ENCODE assay signal across 13 cellular contexts in genomic region chr18:80881-81280, GRCh38. TPM values are rescaled to one million over a fixed set of nuclear protein-coding genes. Genes with fewer than 3 reads are reported as not detected.
DNase-seq lines count a peak whose midpoint lies in the region; ATAC-seq, FAIRE-seq and TF ChIP-seq lines count a peak whose summit lies in the region.
"Not testable (repeated sequence)": the region's sequence is repeated elsewhere in the genome, so short reads cannot be mapped to it uniquely, and the experiment has no call there.
"Had no signal": no experiment of that assay in that cellular context is flagged by ENCODE, and none has a peak within 500 bp of the region (broad histone marks: within the 10 kb centered on the region; RNA-seq: fewer than 3 reads in every experiment).

No MANE protein-coding gene starts in this region.

- not testable (repeated sequence) for H3K27me3 Mint-ChIP-seq in activated naive CD8-positive, alpha-beta T cell treated with anti-CD3 and anti-CD28 coated beads, Interleukin-2, amount 10 ng/mL, durations not matched to agents 7 days and 5 days; progenitor cell of endocrine pancreas
- H3K27me3 Mint-ChIP-seq in endothelial cell (ENCODE audit: unreplicated experiment) = peaks cover 13% of the 10 kb centered on the region

- intact Hi-C loops in HepG2 (cut with micrococcal nuclease; ENCODE audit: unreplicated experiment) = not testable (repeated sequence)

- not testable (repeated sequence) for H3K9ac ChIP-seq in BLaER1; HepG2 (ENCODE audit: insufficient read depth, low read depth, low read length)

- not testable (repeated sequence) for H3K4me1 Mint-ChIP-seq in activated naive CD8-positive, alpha-beta T cell treated with anti-CD3 and anti-CD28 coated beads, Interleukin-2, amount 10 ng/mL, durations not matched to agents 7 days and 5 days; endothelial cell (ENCODE audit: unreplicated experiment); progenitor cell of endocrine pancreas (ENCODE audit: low read depth)

- H4K20me1 ChIP-seq in BLaER1; HepG2 (ENCODE audit: insufficient read depth, low read length): not testable (repeated sequence)

- CTCF ChIA-PET in HepG2 (lab: Yijun Ruan, JAX; ENCODE audit: low intra/inter-chr PET ratio, low total read pairs) = not testable (repeated sequence)

- H3K9me3 ChIP-seq in BLaER1; HepG2 (ENCODE audit: low read length): not testable (repeated sequence)

- H3K27me3 ChIP-seq in BLaER1; bronchial epithelial cell (ENCODE audit: control insufficient read depth, insufficient read depth, low read length); HepG2 (ENCODE audit: control insufficient read depth in 1 of 2, insufficient read depth in 2 of 2, low read length in 2 of 2): not testable (repeated sequence)

- not testable (repeated sequence) for H3K4me1 ChIP-seq in BLaER1
- H3K4me1 ChIP-seq in HepG2 (ENCODE audit: insufficient read depth, low read length) = peaks cover 26% of the 10 kb centered on the region

- H3K27ac Mint-ChIP-seq in activated naive CD8-positive, alpha-beta T cell treated with anti-CD3 and anti-CD28 coated beads, Interleukin-2, amount 10 ng/mL, durations not matched to agents 7 days and 5 days = peak overlapping the region; percentile 15
- peak overlapping the region; percentile 44 for H3K27ac Mint-ChIP-seq in endothelial cell (ENCODE audit: unreplicated experiment)
- H3K27ac Mint-ChIP-seq in progenitor cell of endocrine pancreas = peak overlapping the region; percentile 31

- not testable (repeated sequence) for BruUV-seq in HepG2 (replicated peaks; lab: Mats Ljungman, UMichigan)

- H3K4me3 ChIP-seq in BLaER1; bronchial epithelial cell (ENCODE audit: low read depth, low read length); HepG2 (replicated peaks in 1 of 3; ENCODE audit: insufficient read depth in 1 of 3, low read depth in 2 of 3, low read length in 3 of 3): not testable (repeated sequence)

- DNase-seq in GM12891 (ENCODE audit: insufficient read length, low spot score); HTR-8/SVneo (ENCODE audit: insufficient read length, low spot score); activated naive CD8-positive, alpha-beta T cell treated with anti-CD3 and anti-CD28 coated beads, Interleukin-2, amount 10 ng/mL, durations not matched to agents 7 days and 5 days; bronchial epithelial cell (ENCODE audit: low read depth); endothelial cell (ENCODE audit: low spot score); HepG2 (ENCODE audit: low spot score); progenitor cell of endocrine pancreas (ENCODE audit: low spot score, unreplicated experiment): not testable (repeated sequence)

- not testable (repeated sequence) for ATAC-seq in activated naive CD8-positive, alpha-beta T cell treated with anti-CD3 and anti-CD28 coated beads, Interleukin-2, amount 10 ng/mL, durations not matched to agents 7 days and 5 days (ENCODE audit: low read depth); HepG2

- not testable (repeated sequence) for TF ChIP-seq CTCF in bronchial epithelial cell (IDR thresholded peaks at IDR 0.05; ENCODE audit: insufficient read depth, low read length, severe bottlenecking); endothelial cell (IDR thresholded peaks at IDR 0.05; ENCODE audit: unreplicated experiment); HepG2 (CRISPR knock-in tag; IDR thresholded peaks at IDR 0.05); progenitor cell of endocrine pancreas (IDR thresholded peaks at IDR 0.05; ENCODE audit: unreplicated experiment)

- H3K9me3 Mint-ChIP-seq in activated naive CD8-positive, alpha-beta T cell treated with anti-CD3 and anti-CD28 coated beads, Interleukin-2, amount 10 ng/mL, durations not matched to agents 7 days and 5 days = not testable (repeated sequence)
- H3K9me3 Mint-ChIP-seq in endothelial cell (ENCODE audit: unreplicated experiment) = peaks cover 22% of the 10 kb centered on the region
- H3K9me3 Mint-ChIP-seq in progenitor cell of endocrine pancreas (ENCODE audit: low read depth) = peaks cover 23% of the 10 kb centered on the region

- not testable (repeated sequence) for H3K27ac ChIP-seq in BLaER1; HepG2 (ENCODE audit: extremely low read length, insufficient read depth, low read length)

- not testable (repeated sequence) for TF ChIP-seq EP300 in HepG2 (IDR thresholded peaks at IDR 0.05; ENCODE audit: low read depth in 2 of 2, low read length in 2 of 2); HepG2 (CRISPR knock-in tag; IDR thresholded peaks at IDR 0.05; ENCODE audit: borderline replicate concordance)

- POLR2A ChIA-PET in activated naive CD8-positive, alpha-beta T cell treated with anti-CD3 and anti-CD28 coated beads, Interleukin-2, amount 10 ng/mL, durations not matched to agents 7 days and 5 days (lab: Charles Lee); HepG2 (lab: Yijun Ruan, JAX): not testable (repeated sequence)

- not testable (repeated sequence) for TF ChIP-seq POLR2A in GM12891 (IDR thresholded peaks at IDR 0.05; ENCODE audit: low read depth, low read length); HepG2 (IDR thresholded peaks at IDR 0.05; ENCODE audit: insufficient read depth in 1 of 2, low read depth in 2 of 2, low read length in 2 of 2)

- H3K36me3 Mint-ChIP-seq in activated naive CD8-positive, alpha-beta T cell treated with anti-CD3 and anti-CD28 coated beads, Interleukin-2, amount 10 ng/mL, durations not matched to agents 7 days and 5 days; progenitor cell of endocrine pancreas (ENCODE audit: insufficient read depth): not testable (repeated sequence)
- peaks cover 18% of the 10 kb centered on the region for H3K36me3 Mint-ChIP-seq in endothelial cell (ENCODE audit: low read depth, unreplicated experiment)

- H3K4me3 Mint-ChIP-seq in activated naive CD8-positive, alpha-beta T cell treated with anti-CD3 and anti-CD28 coated beads, Interleukin-2, amount 10 ng/mL, durations not matched to agents 7 days and 5 days; progenitor cell of endocrine pancreas (ENCODE audit: low read depth): not testable (repeated sequence)
- peak overlapping the region; percentile 76 for H3K4me3 Mint-ChIP-seq in endothelial cell (ENCODE audit: unreplicated experiment)

- H2AFZ ChIP-seq in HepG2 (ENCODE audit: low read length) = not testable (repeated sequence)

- not testable (repeated sequence) for H3K79me2 ChIP-seq in HepG2 (ENCODE audit: insufficient read depth, low read length)

- H3K36me3 ChIP-seq in BLaER1; bronchial epithelial cell (ENCODE audit: control insufficient read depth, insufficient read depth, low read length); HepG2 (replicated peaks in 1 of 2; ENCODE audit: control insufficient read depth in 1 of 2, insufficient read depth in 2 of 2, low read length in 2 of 2): not testable (repeated sequence)

- FAIRE-seq in GM12891 (lab: Jason Lieb, UNC) = peak; percentile 85
- peak; percentile 93 for FAIRE-seq in HTR-8/SVneo (lab: Jason Lieb, UNC)
- peak; percentile 99 for FAIRE-seq in bronchial epithelial cell (lab: Jason Lieb, UNC)
- FAIRE-seq in HepG2 (lab: Jason Lieb, UNC) = peak; percentile 87

- 85% methylated on average over 1 of the region's 2 CpGs for WGBS in HepG2 (ENCODE audit: low lambda C conversion rate)

- not testable (repeated sequence) for TF ChIP-seq RAD21 in HepG2 (CRISPR knock-in tag; IDR thresholded peaks at IDR 0.05)

- 0 out of 2 replicates have a peak overlapping the region, but pooled peaks have one; percentile 14 for H3K4me2 ChIP-seq in BLaER1
- not testable (repeated sequence) for H3K4me2 ChIP-seq in HepG2 (ENCODE audit: low read depth, low read length)

- in situ Hi-C loops in HepG2 (cut with HindIII; ENCODE audit: extremely low pct_ligation_motif_present, low pct_unique_long_range_greater_than_20kb) = not testable (repeated sequence)

TF ChIP-seq in HepG2, 621 proteins besides CTCF, POLR2A, EP300 and RAD21 (continues in another document):
- peak; percentile 37; the same call in 1 of the 2 replicates for TF ChIP-seq FOXA1 (IDR thresholded peaks at IDR 0.05)
- not testable (repeated sequence) for TF ChIP-seq FOXA1 (CRISPR knock-in tag; IDR thresholded peaks at IDR 0.05)

RNA-seq across cellular contexts. Expression of gene TUBB8B, which starts 31.5 kb away (rescaled TPM):
- not detected for polyA plus RNA-seq in GM12891 (2012; ENCODE audit: low read depth, missing spikeins)
- total RNA-seq in activated naive CD8-positive, alpha-beta T cell treated with anti-CD3 and anti-CD28 coated beads, Interleukin-2, amount 10 ng/mL, durations not matched to agents 7 days and 5 days = not detected
- total RNA-seq in bronchial epithelial cell (not detected in 2 replicates), endothelial cell (ENCODE audit: unreplicated experiment) (1.4 TPM), HepG2 (2016; rRNA removed; fragmentation: Illumina TruSeq; extraction: Trizol) (0.71 and 0.98 TPM in 2 replicates), progenitor cell of endocrine pancreas (0.64 and 0.93 TPM in 2 replicates)
- 0.51 and 0.88 TPM in 2 replicates for total RNA-seq in HepG2 (2016; cell fraction: cytosol; rRNA removed; fragmentation: Illumina TruSeq; extraction: Trizol; ENCODE audit: low read depth)
- total RNA-seq in HepG2 (2016; cell fraction: insoluble cytoplasmic fraction; rRNA removed; fragmentation: Illumina TruSeq; extraction: Trizol) = 0.71 and 0.74 TPM in 2 replicates
- total RNA-seq in HepG2 (2016; cell fraction: membrane; rRNA removed; fragmentation: Illumina TruSeq; extraction: Trizol) = 1.3 and 1.4 TPM in 2 replicates
- not detected in 2 replicates for total RNA-seq in HepG2 (2016; cell fraction: nucleus; rRNA removed; fragmentation: Illumina TruSeq; extraction: Trizol)
- polyA plus RNA-seq in HepG2 (2011; rRNA removed) = 4.4 and 6.7 TPM in 2 replicates
- polyA plus RNA-seq in HepG2 (2011; cell fraction: cytosol; rRNA removed) = 2.2 and 6.5 TPM in 2 replicates
- 5.7 and 15.2 TPM in 2 replicates for polyA plus RNA-seq in HepG2 (2011; cell fraction: nucleus; rRNA removed)
- polyA plus RNA-seq in HepG2 (2012) = 0.51 and 2.7 TPM in 2 replicates
- polyA plus RNA-seq in HepG2 (2016; cell fraction: cytosol; fragmentation: Illumina TruSeq; extraction: Trizol; ENCODE audit: low read depth) = 0.77 and 1.1 TPM in 2 replicates
- 0.75 and 0.88 TPM in 2 replicates for polyA plus RNA-seq in HepG2 (2016; cell fraction: insoluble cytoplasmic fraction; fragmentation: Illumina TruSeq; extraction: Trizol; ENCODE audit: low read depth)
- polyA plus RNA-seq in HepG2 (2016; cell fraction: membrane; fragmentation: Illumina TruSeq; extraction: Trizol; ENCODE audit: low read depth) = 1.4 and 2.1 TPM in 2 replicates
- polyA plus RNA-seq in HepG2 (2016; cell fraction: nucleus; fragmentation: Illumina TruSeq; extraction: Trizol; ENCODE audit: insufficient read depth, low read depth) = 2.2 and 2.4 TPM in 2 replicates
- 0.65 and 4.4 TPM in 2 replicates for polyA minus RNA-seq in HepG2 (2011; rRNA and poly(A)+ RNA removed; ENCODE audit: low replicate concordance)
- polyA minus RNA-seq in HepG2 (2011; cell fraction: cytosol; rRNA and poly(A)+ RNA removed) = not detected in 2 replicates
- 0.99 and 1.4 TPM in 2 replicates for polyA minus RNA-seq in HepG2 (2011; cell fraction: nucleus; rRNA and poly(A)+ RNA removed)
- total RNA-seq: A172; CD4-positive, alpha-beta memory T cell; CD4-positive, CD25-positive, alpha-beta regulatory T cell; CD8-positive, alpha-beta memory T cell had no signal
- polyA plus RNA-seq: A549; CD4-positive, alpha-beta memory T cell; CD4-positive, CD25-positive, alpha-beta regulatory T cell; CD8-positive, alpha-beta memory T cell had no signal
